ENCODE assay signal across 18 cellular contexts in genomic region chr12:49032679-49033447, GRCh38. TPM values are rescaled to one million over a fixed set of nuclear protein-coding genes. Genes with fewer than 3 reads are reported as not detected.
DNase-seq lines count a peak whose midpoint lies in the region; ATAC-seq lines count a peak whose summit lies in the region.
"Had no signal": no experiment of that assay in that cellular context is flagged by ENCODE, and none has a peak within 500 bp of the region (broad histone marks: within the 10 kb centered on the region; RNA-seq: fewer than 3 reads in every experiment).

No MANE protein-coding gene starts in this region.

- intact Hi-C loops in activated CD4-positive, alpha-beta memory T cell treated with anti-CD3 and anti-CD28 coated beads for 36 hours (cut with micrococcal nuclease): no loop called here

- POLR2A ChIA-PET in activated CD4-positive, alpha-beta memory T cell treated with anti-CD3 and anti-CD28 coated beads for 36 hours (lab: Charles Lee): interaction anchor here (0.8 to 1.0 kb wide), 2 partner anchors 10 to 24 kb away, joined by 3 to 4 read pairs; no protein-coding TSS in a partner anchor
- POLR2A ChIA-PET in activated CD4-positive, alpha-beta memory T cell treated with anti-CD3 and anti-CD28 coated beads, Interleukin-2, amount 10 ng/mL, durations not matched to agents 7 days and 5 days (lab: Charles Lee): interaction anchor here (0.9 to 1.7 kb wide), 2 partner anchors 13 to 15 kb away, joined by 3 to 5 read pairs; no protein-coding TSS in a partner anchor

- H3K27me3 Mint-ChIP-seq in activated CD4-positive, alpha-beta memory T cell treated with anti-CD3 and anti-CD28 coated beads for 36 hours: no peaks in the 10 kb centered on the region
- H3K27me3 Mint-ChIP-seq in activated CD4-positive, alpha-beta memory T cell treated with anti-CD3 and anti-CD28 coated beads, Interleukin-2, amount 10 ng/mL, durations not matched to agents 7 days and 5 days: no peaks in the 10 kb centered on the region
- H3K27me3 Mint-ChIP-seq in activated CD8-positive, alpha-beta memory T cell treated with anti-CD3 and anti-CD28 coated beads, Interleukin-2, amount 10 ng/mL, durations not matched to agents 7 days and 5 days: no peaks in the 10 kb centered on the region

- peaks cover 42% of the 10 kb centered on the region for H3K36me3 Mint-ChIP-seq in activated CD4-positive, alpha-beta memory T cell treated with anti-CD3 and anti-CD28 coated beads for 36 hours
- H3K36me3 Mint-ChIP-seq in activated CD4-positive, alpha-beta memory T cell treated with anti-CD3 and anti-CD28 coated beads, Interleukin-2, amount 10 ng/mL, durations not matched to agents 7 days and 5 days (ENCODE audit: low read depth): peaks cover 59% of the 10 kb centered on the region
- H3K36me3 Mint-ChIP-seq in stimulated activated effector memory CD8-positive, alpha-beta T cell treated with anti-CD3 and anti-CD28 coated beads, Interleukin-12 subunit alpha, Interleukin-12 subunit beta, amount 100 ng/mL, for 72 hours: peaks cover 94% of the 10 kb centered on the region
- peaks cover 24% of the 10 kb centered on the region for H3K36me3 Mint-ChIP-seq in activated CD8-positive, alpha-beta memory T cell treated with anti-CD3 and anti-CD28 coated beads, Interleukin-2, amount 10 ng/mL, durations not matched to agents 7 days and 5 days

- H3K4me1 Mint-ChIP-seq in activated CD4-positive, alpha-beta memory T cell treated with anti-CD3 and anti-CD28 coated beads for 36 hours (ENCODE audit: low read depth): no peaks in the 10 kb centered on the region
- H3K4me1 Mint-ChIP-seq in activated CD4-positive, alpha-beta memory T cell treated with anti-CD3 and anti-CD28 coated beads, Interleukin-2, amount 10 ng/mL, durations not matched to agents 7 days and 5 days: no peaks in the 10 kb centered on the region
- H3K4me1 Mint-ChIP-seq in stimulated activated effector memory CD8-positive, alpha-beta T cell treated with anti-CD3 and anti-CD28 coated beads, Interleukin-12 subunit alpha, Interleukin-12 subunit beta, amount 100 ng/mL, for 72 hours: no peaks in the 10 kb centered on the region
- H3K4me1 Mint-ChIP-seq in activated CD8-positive, alpha-beta memory T cell treated with anti-CD3 and anti-CD28 coated beads, Interleukin-2, amount 10 ng/mL, durations not matched to agents 7 days and 5 days: no peaks in the 10 kb centered on the region

- no peak overlapping the region for H3K4me3 Mint-ChIP-seq in activated CD4-positive, alpha-beta memory T cell treated with anti-CD3 and anti-CD28 coated beads for 36 hours
- no peak overlapping the region for H3K4me3 Mint-ChIP-seq in activated CD4-positive, alpha-beta memory T cell treated with anti-CD3 and anti-CD28 coated beads, Interleukin-2, amount 10 ng/mL, durations not matched to agents 7 days and 5 days
- no peak overlapping the region for H3K4me3 Mint-ChIP-seq in stimulated activated effector memory CD8-positive, alpha-beta T cell treated with anti-CD3 and anti-CD28 coated beads, Interleukin-12 subunit alpha, Interleukin-12 subunit beta, amount 100 ng/mL, for 72 hours
- no peak overlapping the region for H3K4me3 Mint-ChIP-seq in activated CD8-positive, alpha-beta memory T cell treated with anti-CD3 and anti-CD28 coated beads, Interleukin-2, amount 10 ng/mL, durations not matched to agents 7 days and 5 days
- H3K4me3 Mint-ChIP-seq: activated T-cell treated with anti-CD3 and anti-CD28 coated beads, Interleukin-2, amount 50 U/mL, for 4 hours had no signal

- H3K27ac Mint-ChIP-seq in activated CD4-positive, alpha-beta memory T cell treated with anti-CD3 and anti-CD28 coated beads for 36 hours: peak overlapping the region; percentile 54
- no peak overlapping the region for H3K27ac Mint-ChIP-seq in activated CD4-positive, alpha-beta memory T cell treated with anti-CD3 and anti-CD28 coated beads, Interleukin-2, amount 10 ng/mL, durations not matched to agents 7 days and 5 days
- H3K27ac Mint-ChIP-seq in stimulated activated effector memory CD8-positive, alpha-beta T cell treated with anti-CD3 and anti-CD28 coated beads, Interleukin-12 subunit alpha, Interleukin-12 subunit beta, amount 100 ng/mL, for 72 hours: no peak overlapping the region
- H3K27ac Mint-ChIP-seq in activated CD8-positive, alpha-beta memory T cell treated with anti-CD3 and anti-CD28 coated beads, Interleukin-2, amount 10 ng/mL, durations not matched to agents 7 days and 5 days: no peak overlapping the region

- no peak for DNase-seq in activated CD4-positive, alpha-beta memory T cell treated with anti-CD3 and anti-CD28 coated beads for 36 hours
- no peak for DNase-seq in activated CD4-positive, alpha-beta memory T cell treated with anti-CD3 and anti-CD28 coated beads, Interleukin-2, amount 10 ng/mL, durations not matched to agents 7 days and 5 days
- DNase-seq in stimulated activated effector memory CD8-positive, alpha-beta T cell treated with anti-CD3 and anti-CD28 coated beads, Interleukin-12 subunit alpha, Interleukin-12 subunit beta, amount 100 ng/mL, for 72 hours (ENCODE audit: low spot score in 2 of 2): no peak
- DNase-seq in activated CD8-positive, alpha-beta memory T cell treated with anti-CD3 and anti-CD28 coated beads, Interleukin-2, amount 10 ng/mL, durations not matched to agents 7 days and 5 days: no peak
- DNase-seq: activated T-cell treated with anti-CD3 and anti-CD28 coated beads, Interleukin-2, amount 50 U/mL, for 4 hours; cortex of kidney; left cardiac atrium; NCI-H2107; NCI-H82; transverse colon had no signal

- no peaks in the 10 kb centered on the region for H3K9me3 Mint-ChIP-seq in activated CD4-positive, alpha-beta memory T cell treated with anti-CD3 and anti-CD28 coated beads for 36 hours
- no peaks in the 10 kb centered on the region for H3K9me3 Mint-ChIP-seq in activated CD4-positive, alpha-beta memory T cell treated with anti-CD3 and anti-CD28 coated beads, Interleukin-2, amount 10 ng/mL, durations not matched to agents 7 days and 5 days
- no peaks in the 10 kb centered on the region for H3K9me3 Mint-ChIP-seq in stimulated activated effector memory CD8-positive, alpha-beta T cell treated with anti-CD3 and anti-CD28 coated beads, Interleukin-12 subunit alpha, Interleukin-12 subunit beta, amount 100 ng/mL, for 72 hours
- no peaks in the 10 kb centered on the region for H3K9me3 Mint-ChIP-seq in activated CD8-positive, alpha-beta memory T cell treated with anti-CD3 and anti-CD28 coated beads, Interleukin-2, amount 10 ng/mL, durations not matched to agents 7 days and 5 days (ENCODE audit: low read depth)
- H3K9me3 Mint-ChIP-seq: activated T-cell treated with anti-CD3 and anti-CD28 coated beads, Interleukin-2, amount 50 U/mL, for 4 hours had no signal

- ATAC-seq in stimulated activated effector memory CD8-positive, alpha-beta T cell treated with anti-CD3 and anti-CD28 coated beads, Interleukin-12 subunit alpha, Interleukin-12 subunit beta, amount 100 ng/mL, for 72 hours: peak; percentile 9
- ATAC-seq in activated CD8-positive, alpha-beta memory T cell treated with anti-CD3 and anti-CD28 coated beads, Interleukin-2, amount 10 ng/mL, durations not matched to agents 7 days and 5 days: no peak
- ATAC-seq: activated CD4-positive, CD25-positive, alpha-beta regulatory T cell treated with anti-CD3 and anti-CD28 coated beads, Interleukin-2, amount 50 U/mL, for 24 hours; activated T-cell treated with anti-CD3 and anti-CD28 coated beads, Interleukin-2, amount 50 U/mL, for 4 hours; left cardiac atrium had no signal

- CTCF ChIA-PET in activated CD4-positive, alpha-beta memory T cell treated with anti-CD3 and anti-CD28 coated beads for 36 hours (lab: Charles Lee): interaction anchor here (0.9 to 6.7 kb wide), 4 partner anchors 11 to 103 kb away, joined by 3 to 33 read pairs (median 4); no protein-coding TSS in a partner anchor
- CTCF ChIA-PET in activated CD4-positive, alpha-beta memory T cell treated with anti-CD3 and anti-CD28 coated beads, Interleukin-2, amount 10 ng/mL, durations not matched to agents 7 days and 5 days (lab: Charles Lee): interaction anchor here (1.8 kb wide), 1 partner anchor 11 kb away, joined by 6 read pairs; no protein-coding TSS in a partner anchor
- CTCF ChIA-PET in activated CD8-positive, alpha-beta memory T cell treated with anti-CD3 and anti-CD28 coated beads, Interleukin-2, amount 10 ng/mL, durations not matched to agents 7 days and 5 days (lab: Charles Lee): interaction anchor here (1.0 to 4.7 kb wide), 3 partner anchors 12 to 65 kb away, joined by 3 to 20 read pairs (median 4); partner anchors contain the start of gene RHEBL1

RNA-seq across cellular contexts. Expression of gene PRKAG1, which starts 14.3 kb away (rescaled TPM):
- 10 to 100 TPM; 52.0 to 55.8 TPM for total RNA-seq in activated CD4-positive, alpha-beta memory T cell treated with anti-CD3 and anti-CD28 coated beads for 36 hours
- total RNA-seq in activated CD4-positive, alpha-beta memory T cell treated with anti-CD3 and anti-CD28 coated beads, Interleukin-2, amount 10 ng/mL, durations not matched to agents 7 days and 5 days: 10 to 100 TPM; 65.9 to 70.2 TPM
- 10 to 100 TPM; 58.9 to 66.0 TPM for total RNA-seq in activated CD8-positive, alpha-beta memory T cell treated with anti-CD3 and anti-CD28 coated beads, Interleukin-2, amount 10 ng/mL, durations not matched to agents 7 days and 5 days

RNA-seq across cellular contexts. Expression of gene KMT2D, which starts 27.7 kb away (rescaled TPM):
- total RNA-seq in activated CD4-positive, alpha-beta memory T cell treated with anti-CD3 and anti-CD28 coated beads for 36 hours: 10 to 100 TPM; 47.9 to 49.0 TPM
- 10 to 100 TPM; 82.3 to 87.8 TPM for total RNA-seq in activated CD4-positive, alpha-beta memory T cell treated with anti-CD3 and anti-CD28 coated beads, Interleukin-2, amount 10 ng/mL, durations not matched to agents 7 days and 5 days
- total RNA-seq in activated CD8-positive, alpha-beta memory T cell treated with anti-CD3 and anti-CD28 coated beads, Interleukin-2, amount 10 ng/mL, durations not matched to agents 7 days and 5 days: 100 to 1,000 TPM; 107 to 132 TPM

RNA-seq across cellular contexts. Expression of gene DDN, which starts 33.7 kb away (rescaled TPM):
- under 1 TPM; 0.22 to 0.26 TPM for total RNA-seq in activated CD4-positive, alpha-beta memory T cell treated with anti-CD3 and anti-CD28 coated beads for 36 hours
- total RNA-seq in activated CD4-positive, alpha-beta memory T cell treated with anti-CD3 and anti-CD28 coated beads, Interleukin-2, amount 10 ng/mL, durations not matched to agents 7 days and 5 days: under 1 TPM; 0.23 TPM
- under 1 TPM; 0.38 to 0.66 TPM for total RNA-seq in activated CD8-positive, alpha-beta memory T cell treated with anti-CD3 and anti-CD28 coated beads, Interleukin-2, amount 10 ng/mL, durations not matched to agents 7 days and 5 days
- total RNA-seq: RPMI7951 had no signal

RNA-seq across cellular contexts. Expression of gene RHEBL1, which starts 36.9 kb away (rescaled TPM):
- total RNA-seq in activated CD4-positive, alpha-beta memory T cell treated with anti-CD3 and anti-CD28 coated beads for 36 hours: 10 to 100 TPM; 15.6 to 16.1 TPM
- total RNA-seq in activated CD4-positive, alpha-beta memory T cell treated with anti-CD3 and anti-CD28 coated beads, Interleukin-2, amount 10 ng/mL, durations not matched to agents 7 days and 5 days: 10 to 100 TPM; 14.8 to 15.8 TPM
- total RNA-seq in activated CD8-positive, alpha-beta memory T cell treated with anti-CD3 and anti-CD28 coated beads, Interleukin-2, amount 10 ng/mL, durations not matched to agents 7 days and 5 days: 10 to 100 TPM; 14.9 to 15.1 TPM
- total RNA-seq: transverse colon had no signal

RNA-seq across cellular contexts. Expression of gene WNT1, which starts 54.7 kb away (rescaled TPM):
- not detected for total RNA-seq in activated CD4-positive, alpha-beta memory T cell treated with anti-CD3 and anti-CD28 coated beads for 36 hours
- under 1 TPM; 0.33 to 0.73 TPM for total RNA-seq in activated CD4-positive, alpha-beta memory T cell treated with anti-CD3 and anti-CD28 coated beads, Interleukin-2, amount 10 ng/mL, durations not matched to agents 7 days and 5 days
- 1 to 10 TPM in 1 of 2 experiments, under 1 TPM in 1; 0.87 to 1.2 TPM for total RNA-seq in activated CD8-positive, alpha-beta memory T cell treated with anti-CD3 and anti-CD28 coated beads, Interleukin-2, amount 10 ng/mL, durations not matched to agents 7 days and 5 days
- total RNA-seq: activated T-cell treated with anti-CD3 and anti-CD28 coated beads, Interleukin-2, amount 50 U/mL, for 4 hours; aorta; esophagus muscularis mucosa; heart right ventricle; HT-29; left cardiac atrium; prostate gland; RPMI7951; T-helper 1 cell treated with Interleukin-12 subunit alpha and Interleukin-12 subunit beta and Interleukin-4 antibody, amounts not matched to agents 30 ng/mL and 1 ng/mL, for 36 hours; transverse colon had no signal
